In the genomic region with DNA sequence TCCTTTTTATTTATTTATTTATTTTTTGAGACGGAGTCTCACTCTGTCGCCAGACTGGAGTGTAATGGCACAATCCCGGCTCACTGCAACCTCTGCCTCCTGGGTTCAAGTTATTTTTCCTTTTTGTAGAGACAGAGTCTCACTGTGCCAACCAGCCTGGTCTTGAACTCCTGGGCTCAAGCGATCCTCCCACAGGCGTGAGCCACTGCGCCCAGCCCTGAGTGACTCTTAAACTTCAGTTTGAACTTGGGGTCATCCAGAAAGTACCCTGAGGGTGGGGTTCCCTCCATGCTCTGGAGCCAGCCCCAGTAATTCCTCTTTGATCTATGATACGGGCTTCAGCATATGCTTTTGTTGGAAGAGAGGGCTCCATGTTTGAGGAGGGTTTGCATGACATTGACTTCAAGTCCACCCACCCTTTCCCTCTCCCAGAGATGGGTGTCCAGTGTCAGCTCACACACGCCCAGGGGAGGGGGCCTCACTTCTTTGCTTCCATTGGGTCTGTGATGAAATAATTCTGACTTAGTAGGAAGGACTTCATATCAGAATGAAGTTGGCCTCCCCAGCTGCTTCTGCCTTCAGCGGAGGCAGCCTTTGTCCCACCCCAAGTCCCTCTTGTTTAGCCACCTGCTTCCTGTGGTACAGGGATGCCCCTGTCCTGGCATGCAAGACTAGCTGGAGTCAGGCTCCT, we compare ENCODE assay signal across 2 cellular contexts.
A peak's percentile ranks its signal among the peaks of the same experiment; 100 is the strongest.
TF ChIP-seq lines count a peak whose summit lies in the region.

No MANE protein-coding gene starts in this region.

TF ChIP-seq in liver, 16 proteins besides CTCF, POLR2A, EP300 and RAD21:
- TF ChIP-seq TAF1 (conservative IDR thresholded peaks at IDR 0.05) (no peak), RXRA (IDR thresholded peaks at IDR 0.05) (peak; percentile 44 to 50), FOXA2 (IDR thresholded peaks at IDR 0.05) (no peak), SP1 (IDR thresholded peaks at IDR 0.05) (peak; percentile 27), FOXA1 (IDR thresholded peaks at IDR 0.05) (no peak), JUND (IDR thresholded peaks at IDR 0.05) (peak in 1 of 2 donors; percentile 54), NR2F2 (IDR thresholded peaks at IDR 0.05) (no peak), HNF4G (IDR thresholded peaks at IDR 0.05) (no peak), EGR1 (IDR thresholded peaks at IDR 0.05; ENCODE audit: low read depth in 2 of 2) (peak in 1 of 2 donors; percentile 59), YY1 (IDR thresholded peaks at IDR 0.05) (peak; percentile 51), GABPA (IDR thresholded peaks at IDR 0.05 in 1 of 2, conservative IDR thresholded peaks at IDR 0.05 in 1 of 2) (no peak), HNF4A (conservative IDR thresholded peaks at IDR 0.05) (peak in 1 of 2 donors; percentile 11)
- TF ChIP-seq, protein P1, sequence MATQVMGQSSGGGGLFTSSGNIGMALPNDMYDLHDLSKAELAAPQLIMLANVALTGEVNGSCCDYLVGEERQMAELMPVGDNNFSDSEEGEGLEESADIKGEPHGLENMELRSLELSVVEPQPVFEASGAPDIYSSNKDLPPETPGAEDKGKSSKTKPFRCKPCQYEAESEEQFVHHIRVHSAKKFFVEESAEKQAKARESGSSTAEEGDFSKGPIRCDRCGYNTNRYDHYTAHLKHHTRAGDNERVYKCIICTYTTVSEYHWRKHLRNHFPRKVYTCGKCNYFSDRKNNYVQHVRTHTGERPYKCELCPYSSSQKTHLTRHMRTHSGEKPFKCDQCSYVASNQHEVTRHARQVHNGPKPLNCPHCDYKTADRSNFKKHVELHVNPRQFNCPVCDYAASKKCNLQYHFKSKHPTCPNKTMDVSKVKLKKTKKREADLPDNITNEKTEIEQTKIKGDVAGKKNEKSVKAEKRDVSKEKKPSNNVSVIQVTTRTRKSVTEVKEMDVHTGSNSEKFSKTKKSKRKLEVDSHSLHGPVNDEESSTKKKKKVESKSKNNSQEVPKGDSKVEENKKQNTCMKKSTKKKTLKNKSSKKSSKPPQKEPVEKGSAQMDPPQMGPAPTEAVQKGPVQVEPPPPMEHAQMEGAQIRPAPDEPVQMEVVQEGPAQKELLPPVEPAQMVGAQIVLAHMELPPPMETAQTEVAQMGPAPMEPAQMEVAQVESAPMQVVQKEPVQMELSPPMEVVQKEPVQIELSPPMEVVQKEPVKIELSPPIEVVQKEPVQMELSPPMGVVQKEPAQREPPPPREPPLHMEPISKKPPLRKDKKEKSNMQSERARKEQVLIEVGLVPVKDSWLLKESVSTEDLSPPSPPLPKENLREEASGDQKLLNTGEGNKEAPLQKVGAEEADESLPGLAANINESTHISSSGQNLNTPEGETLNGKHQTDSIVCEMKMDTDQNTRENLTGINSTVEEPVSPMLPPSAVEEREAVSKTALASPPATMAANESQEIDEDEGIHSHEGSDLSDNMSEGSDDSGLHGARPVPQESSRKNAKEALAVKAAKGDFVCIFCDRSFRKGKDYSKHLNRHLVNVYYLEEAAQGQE (IDR thresholded peaks at IDR 0.05): no peak
- TF ChIP-seq, protein P2, sequence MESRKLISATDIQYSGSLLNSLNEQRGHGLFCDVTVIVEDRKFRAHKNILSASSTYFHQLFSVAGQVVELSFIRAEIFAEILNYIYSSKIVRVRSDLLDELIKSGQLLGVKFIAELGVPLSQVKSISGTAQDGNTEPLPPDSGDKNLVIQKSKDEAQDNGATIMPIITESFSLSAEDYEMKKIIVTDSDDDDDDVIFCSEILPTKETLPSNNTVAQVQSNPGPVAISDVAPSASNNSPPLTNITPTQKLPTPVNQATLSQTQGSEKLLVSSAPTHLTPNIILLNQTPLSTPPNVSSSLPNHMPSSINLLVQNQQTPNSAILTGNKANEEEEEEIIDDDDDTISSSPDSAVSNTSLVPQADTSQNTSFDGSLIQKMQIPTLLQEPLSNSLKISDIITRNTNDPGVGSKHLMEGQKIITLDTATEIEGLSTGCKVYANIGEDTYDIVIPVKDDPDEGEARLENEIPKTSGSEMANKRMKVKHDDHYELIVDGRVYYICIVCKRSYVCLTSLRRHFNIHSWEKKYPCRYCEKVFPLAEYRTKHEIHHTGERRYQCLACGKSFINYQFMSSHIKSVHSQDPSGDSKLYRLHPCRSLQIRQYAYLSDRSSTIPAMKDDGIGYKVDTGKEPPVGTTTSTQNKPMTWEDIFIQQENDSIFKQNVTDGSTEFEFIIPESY (IDR thresholded peaks at IDR 0.05): no peak
- TF ChIP-seq, protein P3, sequence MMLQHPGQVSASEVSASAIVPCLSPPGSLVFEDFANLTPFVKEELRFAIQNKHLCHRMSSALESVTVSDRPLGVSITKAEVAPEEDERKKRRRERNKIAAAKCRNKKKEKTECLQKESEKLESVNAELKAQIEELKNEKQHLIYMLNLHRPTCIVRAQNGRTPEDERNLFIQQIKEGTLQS (IDR thresholded peaks at IDR 0.05): peak; percentile 5
- TF ChIP-seq, protein P4, sequence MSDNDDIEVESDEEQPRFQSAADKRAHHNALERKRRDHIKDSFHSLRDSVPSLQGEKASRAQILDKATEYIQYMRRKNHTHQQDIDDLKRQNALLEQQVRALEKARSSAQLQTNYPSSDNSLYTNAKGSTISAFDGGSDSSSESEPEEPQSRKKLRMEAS (IDR thresholded peaks at IDR 0.05): no peak
TF ChIP-seq in liver: peak in this region for 7.

TF ChIP-seq in HepG2, 621 proteins besides CTCF, POLR2A, EP300 and RAD21:
- no peak for TF ChIP-seq ZNF629 (CRISPR knock-in tag; conservative IDR thresholded peaks at IDR 0.05)
- TF ChIP-seq, protein P5, sequence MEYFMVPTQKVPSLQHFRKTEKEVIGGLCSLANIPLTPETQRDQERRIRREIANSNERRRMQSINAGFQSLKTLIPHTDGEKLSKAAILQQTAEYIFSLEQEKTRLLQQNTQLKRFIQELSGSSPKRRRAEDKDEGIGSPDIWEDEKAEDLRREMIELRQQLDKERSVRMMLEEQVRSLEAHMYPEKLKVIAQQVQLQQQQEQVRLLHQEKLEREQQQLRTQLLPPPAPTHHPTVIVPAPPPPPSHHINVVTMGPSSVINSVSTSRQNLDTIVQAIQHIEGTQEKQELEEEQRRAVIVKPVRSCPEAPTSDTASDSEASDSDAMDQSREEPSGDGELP (IDR thresholded peaks at IDR 0.05; ENCODE audit: borderline replicate concordance, low read depth): no peak
- TF ChIP-seq STAT5B (CRISPR knock-in tag; IDR thresholded peaks at IDR 0.05): no peak
- TF ChIP-seq, protein P6, sequence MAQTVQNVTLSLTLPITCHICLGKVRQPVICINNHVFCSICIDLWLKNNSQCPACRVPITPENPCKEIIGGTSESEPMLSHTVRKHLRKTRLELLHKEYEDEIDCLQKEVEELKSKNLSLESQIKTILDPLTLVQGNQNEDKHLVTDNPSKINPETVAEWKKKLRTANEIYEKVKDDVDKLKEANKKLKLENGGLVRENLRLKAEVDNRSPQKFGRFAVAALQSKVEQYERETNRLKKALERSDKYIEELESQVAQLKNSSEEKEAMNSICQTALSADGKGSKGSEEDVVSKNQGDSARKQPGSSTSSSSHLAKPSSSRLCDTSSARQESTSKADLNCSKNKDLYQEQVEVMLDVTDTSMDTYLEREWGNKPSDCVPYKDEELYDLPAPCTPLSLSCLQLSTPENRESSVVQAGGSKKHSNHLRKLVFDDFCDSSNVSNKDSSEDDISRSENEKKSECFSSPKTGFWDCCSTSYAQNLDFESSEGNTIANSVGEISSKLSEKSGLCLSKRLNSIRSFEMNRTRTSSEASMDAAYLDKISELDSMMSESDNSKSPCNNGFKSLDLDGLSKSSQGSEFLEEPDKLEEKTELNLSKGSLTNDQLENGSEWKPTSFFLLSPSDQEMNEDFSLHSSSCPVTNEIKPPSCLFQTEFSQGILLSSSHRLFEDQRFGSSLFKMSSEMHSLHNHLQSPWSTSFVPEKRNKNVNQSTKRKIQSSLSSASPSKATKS (CRISPR knock-in tag; IDR thresholded peaks at IDR 0.05): no peak
- TF ChIP-seq, protein P7, sequence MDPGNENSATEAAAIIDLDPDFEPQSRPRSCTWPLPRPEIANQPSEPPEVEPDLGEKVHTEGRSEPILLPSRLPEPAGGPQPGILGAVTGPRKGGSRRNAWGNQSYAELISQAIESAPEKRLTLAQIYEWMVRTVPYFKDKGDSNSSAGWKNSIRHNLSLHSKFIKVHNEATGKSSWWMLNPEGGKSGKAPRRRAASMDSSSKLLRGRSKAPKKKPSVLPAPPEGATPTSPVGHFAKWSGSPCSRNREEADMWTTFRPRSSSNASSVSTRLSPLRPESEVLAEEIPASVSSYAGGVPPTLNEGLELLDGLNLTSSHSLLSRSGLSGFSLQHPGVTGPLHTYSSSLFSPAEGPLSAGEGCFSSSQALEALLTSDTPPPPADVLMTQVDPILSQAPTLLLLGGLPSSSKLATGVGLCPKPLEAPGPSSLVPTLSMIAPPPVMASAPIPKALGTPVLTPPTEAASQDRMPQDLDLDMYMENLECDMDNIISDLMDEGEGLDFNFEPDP (CRISPR knock-in tag; conservative IDR thresholded peaks at IDR 0.05): no peak
- TF ChIP-seq ZFP36 (IDR thresholded peaks at IDR 0.05; ENCODE audit: borderline replicate concordance, low read depth, low read length, partially characterized antibody): no peak
- TF ChIP-seq ZFAT (CRISPR knock-in tag; conservative IDR thresholded peaks at IDR 0.05): no peak
- TF ChIP-seq ZNF678 (CRISPR knock-in tag; IDR thresholded peaks at IDR 0.05): no peak
- TF ChIP-seq, protein P8, sequence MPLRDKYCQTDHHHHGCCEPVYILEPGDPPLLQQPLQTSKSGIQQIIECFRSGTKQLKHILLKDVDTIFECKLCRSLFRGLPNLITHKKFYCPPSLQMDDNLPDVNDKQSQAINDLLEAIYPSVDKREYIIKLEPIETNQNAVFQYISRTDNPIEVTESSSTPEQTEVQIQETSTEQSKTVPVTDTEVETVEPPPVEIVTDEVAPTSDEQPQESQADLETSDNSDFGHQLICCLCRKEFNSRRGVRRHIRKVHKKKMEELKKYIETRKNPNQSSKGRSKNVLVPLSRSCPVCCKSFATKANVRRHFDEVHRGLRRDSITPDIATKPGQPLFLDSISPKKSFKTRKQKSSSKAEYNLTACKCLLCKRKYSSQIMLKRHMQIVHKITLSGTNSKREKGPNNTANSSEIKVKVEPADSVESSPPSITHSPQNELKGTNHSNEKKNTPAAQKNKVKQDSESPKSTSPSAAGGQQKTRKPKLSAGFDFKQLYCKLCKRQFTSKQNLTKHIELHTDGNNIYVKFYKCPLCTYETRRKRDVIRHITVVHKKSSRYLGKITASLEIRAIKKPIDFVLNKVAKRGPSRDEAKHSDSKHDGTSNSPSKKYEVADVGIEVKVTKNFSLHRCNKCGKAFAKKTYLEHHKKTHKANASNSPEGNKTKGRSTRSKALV (CRISPR knock-in tag; IDR thresholded peaks at IDR 0.05): no peak
- no peak for TF ChIP-seq REPIN1 (CRISPR knock-in tag; IDR thresholded peaks at IDR 0.05; ENCODE audit: borderline replicate concordance, low read depth)
- no peak for TF ChIP-seq RBAK (CRISPR knock-in tag; IDR thresholded peaks at IDR 0.05)
- TF ChIP-seq, protein P9, sequence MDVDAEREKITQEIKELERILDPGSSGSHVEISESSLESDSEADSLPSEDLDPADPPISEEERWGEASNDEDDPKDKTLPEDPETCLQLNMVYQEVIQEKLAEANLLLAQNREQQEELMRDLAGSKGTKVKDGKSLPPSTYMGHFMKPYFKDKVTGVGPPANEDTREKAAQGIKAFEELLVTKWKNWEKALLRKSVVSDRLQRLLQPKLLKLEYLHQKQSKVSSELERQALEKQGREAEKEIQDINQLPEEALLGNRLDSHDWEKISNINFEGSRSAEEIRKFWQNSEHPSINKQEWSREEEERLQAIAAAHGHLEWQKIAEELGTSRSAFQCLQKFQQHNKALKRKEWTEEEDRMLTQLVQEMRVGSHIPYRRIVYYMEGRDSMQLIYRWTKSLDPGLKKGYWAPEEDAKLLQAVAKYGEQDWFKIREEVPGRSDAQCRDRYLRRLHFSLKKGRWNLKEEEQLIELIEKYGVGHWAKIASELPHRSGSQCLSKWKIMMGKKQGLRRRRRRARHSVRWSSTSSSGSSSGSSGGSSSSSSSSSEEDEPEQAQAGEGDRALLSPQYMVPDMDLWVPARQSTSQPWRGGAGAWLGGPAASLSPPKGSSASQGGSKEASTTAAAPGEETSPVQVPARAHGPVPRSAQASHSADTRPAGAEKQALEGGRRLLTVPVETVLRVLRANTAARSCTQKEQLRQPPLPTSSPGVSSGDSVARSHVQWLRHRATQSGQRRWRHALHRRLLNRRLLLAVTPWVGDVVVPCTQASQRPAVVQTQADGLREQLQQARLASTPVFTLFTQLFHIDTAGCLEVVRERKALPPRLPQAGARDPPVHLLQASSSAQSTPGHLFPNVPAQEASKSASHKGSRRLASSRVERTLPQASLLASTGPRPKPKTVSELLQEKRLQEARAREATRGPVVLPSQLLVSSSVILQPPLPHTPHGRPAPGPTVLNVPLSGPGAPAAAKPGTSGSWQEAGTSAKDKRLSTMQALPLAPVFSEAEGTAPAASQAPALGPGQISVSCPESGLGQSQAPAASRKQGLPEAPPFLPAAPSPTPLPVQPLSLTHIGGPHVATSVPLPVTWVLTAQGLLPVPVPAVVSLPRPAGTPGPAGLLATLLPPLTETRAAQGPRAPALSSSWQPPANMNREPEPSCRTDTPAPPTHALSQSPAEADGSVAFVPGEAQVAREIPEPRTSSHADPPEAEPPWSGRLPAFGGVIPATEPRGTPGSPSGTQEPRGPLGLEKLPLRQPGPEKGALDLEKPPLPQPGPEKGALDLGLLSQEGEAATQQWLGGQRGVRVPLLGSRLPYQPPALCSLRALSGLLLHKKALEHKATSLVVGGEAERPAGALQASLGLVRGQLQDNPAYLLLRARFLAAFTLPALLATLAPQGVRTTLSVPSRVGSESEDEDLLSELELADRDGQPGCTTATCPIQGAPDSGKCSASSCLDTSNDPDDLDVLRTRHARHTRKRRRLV (CRISPR knock-in tag; IDR thresholded peaks at IDR 0.05): no peak
- TF ChIP-seq ZNF672 (CRISPR knock-in tag; IDR thresholded peaks at IDR 0.05): no peak
- TF ChIP-seq ZNF781 (CRISPR knock-in tag; IDR thresholded peaks at IDR 0.05; ENCODE audit: borderline replicate concordance, not compliant biosample characterization): no peak
- TF ChIP-seq ZNF7 (CRISPR knock-in tag; IDR thresholded peaks at IDR 0.05): no peak
- no peak for TF ChIP-seq ZNF256 (CRISPR knock-in tag; conservative IDR thresholded peaks at IDR 0.05)
